9 cellular contexts compared by ENCODE assay signal in the genomic region with DNA sequence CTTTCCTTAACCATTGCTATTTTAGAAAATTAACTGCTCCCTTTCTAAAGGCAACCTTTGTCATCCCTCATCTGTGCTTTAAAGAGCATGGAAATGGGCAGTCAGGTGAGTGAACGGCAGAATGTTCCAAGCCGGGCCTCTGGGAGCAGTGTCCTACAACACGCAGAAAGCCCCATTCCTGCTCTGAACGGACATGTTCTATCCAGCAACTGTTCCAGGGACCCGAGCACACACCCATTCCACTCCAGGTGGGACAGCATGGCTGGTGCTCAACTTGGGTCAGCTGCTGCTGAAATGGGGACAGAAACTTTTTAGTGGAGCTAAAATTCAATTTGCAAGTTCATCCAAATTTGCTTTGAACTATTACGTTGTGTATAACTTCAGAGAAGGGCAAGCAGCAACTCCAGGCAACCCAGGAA. TPM values are rescaled to one million over a fixed set of nuclear protein-coding genes. Genes with fewer than 3 reads are reported as not detected.
DNase-seq lines count a peak whose midpoint lies in the region; ATAC-seq and TF ChIP-seq lines count a peak whose summit lies in the region.
"Had no signal": no experiment of that assay in that cellular context is flagged by ENCODE, and none has a peak within 500 bp of the region (broad histone marks: within the 10 kb centered on the region; RNA-seq: fewer than 3 reads in every experiment).

No MANE protein-coding gene starts in this region.

- no peaks in the 10 kb centered on the region for H3K27me3 ChIP-seq in WERI-Rb-1 (ENCODE audit: insufficient read depth, low read depth, severe bottlenecking)
- no peaks in the 10 kb centered on the region for H3K27me3 ChIP-seq in testis

- no peak for TF ChIP-seq POLR2A in testis (IDR thresholded peaks at IDR 0.05)

- peaks cover 10% of the 10 kb centered on the region for H3K4me1 ChIP-seq in testis

- DNase-seq in activated CD8-positive, alpha-beta T cell treated with anti-CD3 and anti-CD28 coated beads, Interleukin-2, amount 10 ng/mL, durations not matched to agents 7 days and 5 days, result no peak
- no peak for DNase-seq in activated CD8-positive, alpha-beta T cell treated with anti-CD3 and anti-CD28 coated beads for 36 hours
- peak; percentile 53 for DNase-seq in WERI-Rb-1
- DNase-seq in iPS-NIHi11 (ENCODE audit: low spot score), result peak; percentile 39
- DNase-seq in testis, result peak; percentile 60
- DNase-seq in OCI-M1 (lab: John Stamatoyannopoulos, UW), result no peak
- DNase-seq in GOT3 (lab: John Stamatoyannopoulos, UW), result no peak

- H3K4me3 ChIP-seq in WERI-Rb-1 (ENCODE audit: low read depth, low read length), result no peak overlapping the region; the same call in 1 of the 2 replicates
- H3K4me3 ChIP-seq in testis, result no peak overlapping the region

- H3K36me3 Mint-ChIP-seq in activated CD8-positive, alpha-beta T cell treated with anti-CD3 and anti-CD28 coated beads, Interleukin-2, amount 10 ng/mL, durations not matched to agents 7 days and 5 days (ENCODE audit: low read depth), result peaks cover 69% of the 10 kb centered on the region
- peaks cover 38% of the 10 kb centered on the region for H3K36me3 Mint-ChIP-seq in activated CD8-positive, alpha-beta T cell treated with anti-CD3 and anti-CD28 coated beads for 36 hours (ENCODE audit: low read depth)

- H3K4me1 Mint-ChIP-seq in activated CD8-positive, alpha-beta T cell treated with anti-CD3 and anti-CD28 coated beads, Interleukin-2, amount 10 ng/mL, durations not matched to agents 7 days and 5 days (ENCODE audit: low read depth), result peaks cover 51% of the 10 kb centered on the region
- H3K4me1 Mint-ChIP-seq in activated CD8-positive, alpha-beta T cell treated with anti-CD3 and anti-CD28 coated beads for 36 hours (ENCODE audit: low read depth), result peaks cover 40% of the 10 kb centered on the region

- H3K9me3 ChIP-seq in WERI-Rb-1 (ENCODE audit: severe bottlenecking) (no peaks in the 10 kb centered on the region), testis (no peaks in the 10 kb centered on the region)

- no peaks in the 10 kb centered on the region for H3K27me3 Mint-ChIP-seq in activated CD8-positive, alpha-beta T cell treated with anti-CD3 and anti-CD28 coated beads, Interleukin-2, amount 10 ng/mL, durations not matched to agents 7 days and 5 days (ENCODE audit: low read depth)
- no peaks in the 10 kb centered on the region for H3K27me3 Mint-ChIP-seq in activated CD8-positive, alpha-beta T cell treated with anti-CD3 and anti-CD28 coated beads for 36 hours
- H3K27me3 Mint-ChIP-seq: stimulated activated naive CD8-positive, alpha-beta T cell treated with anti-CD3 and anti-CD28 coated beads, Interleukin-15, Interleukin-2, amounts not matched to agents 100 ng/mL and 50 ng/mL, for 24 hours had no signal

- H3K27ac ChIP-seq in WERI-Rb-1 (peak overlapping the region; percentile 77), testis (no peak overlapping the region)

- TF ChIP-seq CTCF in activated CD8-positive, alpha-beta T cell treated with anti-CD3 and anti-CD28 coated beads for 36 hours (IDR thresholded peaks at IDR 0.05), result no peak
- TF ChIP-seq CTCF in WERI-Rb-1 (IDR thresholded peaks at IDR 0.05; ENCODE audit: low read depth, low read length) (peak; percentile 47), testis (IDR thresholded peaks at IDR 0.05) (no peak)

- POLR2A ChIA-PET in activated CD8-positive, alpha-beta T cell treated with anti-CD3 and anti-CD28 coated beads, Interleukin-2, amount 10 ng/mL, durations not matched to agents 7 days and 5 days (lab: Charles Lee), result interaction anchor here (1.0 to 1.8 kb wide), 3 partner anchors 12 to 25 kb away, joined by 3 to 5 read pairs (median 5); no protein-coding TSS in a partner anchor
- POLR2A ChIA-PET in activated CD8-positive, alpha-beta T cell treated with anti-CD3 and anti-CD28 coated beads for 36 hours (lab: Charles Lee), result interaction anchor here (0.7 to 2.9 kb wide), 7 partner anchors 10 to 60 kb away, joined by 3 to 20 read pairs (median 4); a partner anchor contains a TSS

- H3K36me3 ChIP-seq in WERI-Rb-1 (peaks cover 61% of the 10 kb centered on the region), testis (ENCODE audit: low read depth, missing control alignments) (no peaks in the 10 kb centered on the region)

- no peaks in the 10 kb centered on the region for H3K9me3 Mint-ChIP-seq in activated CD8-positive, alpha-beta T cell treated with anti-CD3 and anti-CD28 coated beads, Interleukin-2, amount 10 ng/mL, durations not matched to agents 7 days and 5 days (ENCODE audit: insufficient read depth)
- H3K9me3 Mint-ChIP-seq in activated CD8-positive, alpha-beta T cell treated with anti-CD3 and anti-CD28 coated beads for 36 hours, result no peaks in the 10 kb centered on the region
- H3K9me3 Mint-ChIP-seq: stimulated activated naive CD8-positive, alpha-beta T cell treated with anti-CD3 and anti-CD28 coated beads, Interleukin-15, Interleukin-2, amounts not matched to agents 100 ng/mL and 50 ng/mL, for 24 hours had no signal

- CTCF ChIA-PET in activated CD8-positive, alpha-beta T cell treated with anti-CD3 and anti-CD28 coated beads, Interleukin-2, amount 10 ng/mL, durations not matched to agents 7 days and 5 days (lab: Charles Lee), result interaction anchor here (0.7 to 8.1 kb wide), 8 partner anchors 8 to 73 kb away, joined by 3 to 182 read pairs (median 4); no protein-coding TSS in a partner anchor
- CTCF ChIA-PET in activated CD8-positive, alpha-beta T cell treated with anti-CD3 and anti-CD28 coated beads for 36 hours (lab: Charles Lee), result interaction anchor here (0.6 to 7.4 kb wide), 16 partner anchors 8 to 115 kb away, joined by 3 to 113 read pairs (median 4); a partner anchor contains a TSS

- ATAC-seq in activated CD8-positive, alpha-beta T cell treated with anti-CD3 and anti-CD28 coated beads, Interleukin-2, amount 10 ng/mL, durations not matched to agents 7 days and 5 days, result no peak
- no peak for ATAC-seq in activated CD8-positive, alpha-beta T cell treated with anti-CD3 and anti-CD28 coated beads for 36 hours
- ATAC-seq in HG03175 (IDR thresholded peaks at IDR 0.05; ENCODE audit: unreplicated experiment), result no peak

- H3K27ac Mint-ChIP-seq in activated CD8-positive, alpha-beta T cell treated with anti-CD3 and anti-CD28 coated beads, Interleukin-2, amount 10 ng/mL, durations not matched to agents 7 days and 5 days, result peak overlapping the region; percentile 46
- no peak overlapping the region for H3K27ac Mint-ChIP-seq in activated CD8-positive, alpha-beta T cell treated with anti-CD3 and anti-CD28 coated beads for 36 hours

- 23 to 38% methylated on average over 6 of the region's 6 CpGs for WGBS in testis, 2 donors

- intact Hi-C loops in activated CD8-positive, alpha-beta T cell treated with anti-CD3 and anti-CD28 coated beads for 36 hours (cut with micrococcal nuclease), result loop anchor here (2.0 to 10.0 kb wide), 2 partner anchors 55 to 109 kb away; a partner anchor contains a TSS
- intact Hi-C loops in testis (cut with DNase I; ENCODE audit: low total_unique reads), result no loop called here

- H3K4me3 Mint-ChIP-seq in activated CD8-positive, alpha-beta T cell treated with anti-CD3 and anti-CD28 coated beads, Interleukin-2, amount 10 ng/mL, durations not matched to agents 7 days and 5 days, result no peak overlapping the region
- H3K4me3 Mint-ChIP-seq in activated CD8-positive, alpha-beta T cell treated with anti-CD3 and anti-CD28 coated beads for 36 hours, result no peak overlapping the region

RNA-seq across cellular contexts. Expression of a gene that starts 26.7 kb away (rescaled TPM):
- 10 to 100 TPM; 69.6 to 74.0 TPM for total RNA-seq in activated CD8-positive, alpha-beta T cell treated with anti-CD3 and anti-CD28 coated beads, Interleukin-2, amount 10 ng/mL, durations not matched to agents 7 days and 5 days
- 10 to 100 TPM; 45.9 to 47.4 TPM for total RNA-seq in activated CD8-positive, alpha-beta T cell treated with anti-CD3 and anti-CD28 coated beads for 36 hours
- 10 to 100 TPM; 98.6 to 99.7 TPM for total RNA-seq in testis
- polyA plus RNA-seq in testis (ENCODE audit: insufficient read depth, low read depth, low replicate concordance), result 50.5 TPM

RNA-seq across cellular contexts. Expression of a gene that starts 38.0 kb away (rescaled TPM):
- 1 to 10 TPM; 7.9 to 9.6 TPM for total RNA-seq in activated CD8-positive, alpha-beta T cell treated with anti-CD3 and anti-CD28 coated beads, Interleukin-2, amount 10 ng/mL, durations not matched to agents 7 days and 5 days
- 1 to 10 TPM; 7.5 to 7.6 TPM for total RNA-seq in activated CD8-positive, alpha-beta T cell treated with anti-CD3 and anti-CD28 coated beads for 36 hours
- 10 to 100 TPM; 66.4 to 85.3 TPM for total RNA-seq in testis
- 184 TPM for polyA plus RNA-seq in testis (ENCODE audit: insufficient read depth, low read depth, low replicate concordance)

RNA-seq across cellular contexts. Expression of a gene that starts 38.3 kb away (rescaled TPM):
- total RNA-seq in activated CD8-positive, alpha-beta T cell treated with anti-CD3 and anti-CD28 coated beads, Interleukin-2, amount 10 ng/mL, durations not matched to agents 7 days and 5 days, result 10 to 100 TPM; 37.3 to 39.7 TPM
- total RNA-seq in activated CD8-positive, alpha-beta T cell treated with anti-CD3 and anti-CD28 coated beads for 36 hours, result 10 to 100 TPM; 39.2 to 42.2 TPM
- total RNA-seq in testis, result 10 to 100 TPM; 41.9 to 42.6 TPM
- 27.3 TPM for polyA plus RNA-seq in testis (ENCODE audit: insufficient read depth, low read depth, low replicate concordance)

RNA-seq across cellular contexts. Expression of a gene that starts 52.9 kb away (rescaled TPM):
- 10 to 100 TPM; 57.8 to 69.7 TPM for total RNA-seq in activated CD8-positive, alpha-beta T cell treated with anti-CD3 and anti-CD28 coated beads, Interleukin-2, amount 10 ng/mL, durations not matched to agents 7 days and 5 days
- 10 to 100 TPM; 78.5 to 78.7 TPM for total RNA-seq in activated CD8-positive, alpha-beta T cell treated with anti-CD3 and anti-CD28 coated beads for 36 hours
- 1 to 10 TPM; 2.9 to 3.2 TPM for total RNA-seq in testis
- 2.1 TPM for polyA plus RNA-seq in testis (ENCODE audit: insufficient read depth, low read depth, low replicate concordance)

Comparison
In these comparisons a context has a peak if more than half of its experiments do, and no peak if none do; other contexts are left out.
1. DNase-seq: peak in WERI-Rb-1 (single experiment), iPS-NIHi11 (single experiment) and testis (single experiment); none in activated CD8-positive, alpha-beta T cell treated with anti-CD3 and anti-CD28 coated beads, Interleukin-2, amount 10 ng/mL, durations not matched to agents 7 days and 5 days (single experiment), activated CD8-positive, alpha-beta T cell treated with anti-CD3 and anti-CD28 coated beads for 36 hours (single experiment), OCI-M1 (single experiment) and GOT3 (single experiment).
2. RNA of a gene that starts 38.0 kb away (total RNA-seq): 66.4 to 85.3 TPM in testis; 7.9 to 9.6 TPM in activated CD8-positive, alpha-beta T cell treated with anti-CD3 and anti-CD28 coated beads, Interleukin-2, amount 10 ng/mL, durations not matched to agents 7 days and 5 days and 7.5 to 7.6 TPM in activated CD8-positive, alpha-beta T cell treated with anti-CD3 and anti-CD28 coated beads for 36 hours; every median in the first group is over 4 times any median in the second.